In genomic region chr7:104207348-104207730, GRCh38 we compare ENCODE assay signal across 7 cellular contexts. TPM values are rescaled to one million over a fixed set of nuclear protein-coding genes. Genes with fewer than 3 reads are reported as not detected.
DNase-seq lines count a peak whose midpoint lies in the region; ATAC-seq, FAIRE-seq and TF ChIP-seq lines count a peak whose summit lies in the region.

No MANE protein-coding gene starts in this region.

- peaks cover 14% of the 10 kb centered on the region for H3K36me3 ChIP-seq in astrocyte (ENCODE audit: insufficient read depth, low read length)

- no peaks in the 10 kb centered on the region for H3K27me3 ChIP-seq in astrocyte (ENCODE audit: insufficient read depth, low read length)

- TF ChIP-seq CTCF in GM10248 (IDR thresholded peaks at IDR 0.05; ENCODE audit: control extremely low read depth, extremely low read depth, low read depth, missing control alignments) (no peak), astrocyte (IDR thresholded peaks at IDR 0.05; ENCODE audit: insufficient read depth, low read depth, low read length) (no peak)

- H3K79me2 ChIP-seq in astrocyte (ENCODE audit: insufficient read depth, low read length), result peaks cover 54% of the 10 kb centered on the region

- H3K9me3 Mint-ChIP-seq in astrocyte (ENCODE audit: unreplicated experiment), result peaks cover 15% of the 10 kb centered on the region
- peaks cover 3% of the 10 kb centered on the region for H3K9me3 Mint-ChIP-seq in stimulated activated memory B cell treated with anti-CD40 and anti-IgM and Interleukin-4, amounts not matched to agents 10 μg/mL and 1 μg/mL and 100 μg/mL, for 72 hours

- peak overlapping the region; percentile 84 for H3K27ac ChIP-seq in astrocyte (ENCODE audit: low read depth, low read length)

- peak overlapping the region; percentile 100 for H3K4me3 ChIP-seq in astrocyte (ENCODE audit: insufficient read depth, low read depth, low read length)

- peak overlapping the region; percentile 92 for H3K4me2 ChIP-seq in astrocyte (ENCODE audit: low read length)

- peak overlapping the region; percentile 98 for H2AFZ ChIP-seq in astrocyte (ENCODE audit: low read depth, low read length)

- CTCF ChIA-PET in GM10248 (lab: Yijun Ruan, JAX), result interaction anchor here (1.3 kb wide), 1 partner anchor 18 kb away, joined by 4 read pairs; no protein-coding TSS in a partner anchor

- peaks cover 9% of the 10 kb centered on the region for H3K4me1 ChIP-seq in astrocyte (ENCODE audit: insufficient read depth, low read length)

- peaks cover 7% of the 10 kb centered on the region for H3K27me3 Mint-ChIP-seq in astrocyte (ENCODE audit: low read depth, unreplicated experiment)
- H3K27me3 Mint-ChIP-seq in stimulated activated memory B cell treated with anti-CD40 and anti-IgM and Interleukin-4, amounts not matched to agents 10 μg/mL and 1 μg/mL and 100 μg/mL, for 72 hours, result peaks cover 9% of the 10 kb centered on the region

- POLR2A ChIA-PET in GM10248 (lab: Yijun Ruan, JAX), result no interaction called here

- H3K4me1 Mint-ChIP-seq in astrocyte (ENCODE audit: low read depth, unreplicated experiment), result peaks cover 9% of the 10 kb centered on the region
- H3K4me1 Mint-ChIP-seq in stimulated activated memory B cell treated with anti-CD40 and anti-IgM and Interleukin-4, amounts not matched to agents 10 μg/mL and 1 μg/mL and 100 μg/mL, for 72 hours, result peaks cover 22% of the 10 kb centered on the region

- H3K27ac Mint-ChIP-seq in astrocyte (ENCODE audit: unreplicated experiment), result peak overlapping the region; percentile 83
- H3K27ac Mint-ChIP-seq in stimulated activated memory B cell treated with anti-CD40 and anti-IgM and Interleukin-4, amounts not matched to agents 10 μg/mL and 1 μg/mL and 100 μg/mL, for 72 hours, result peak overlapping the region; percentile 89

- FAIRE-seq in astrocyte (lab: Jason Lieb, UNC), result no peak

- H3K36me3 Mint-ChIP-seq in astrocyte (ENCODE audit: low read depth, unreplicated experiment), result no peaks in the 10 kb centered on the region
- peaks cover 15% of the 10 kb centered on the region for H3K36me3 Mint-ChIP-seq in stimulated activated memory B cell treated with anti-CD40 and anti-IgM and Interleukin-4, amounts not matched to agents 10 μg/mL and 1 μg/mL and 100 μg/mL, for 72 hours

- H3K4me3 Mint-ChIP-seq in astrocyte (ENCODE audit: unreplicated experiment), result peak overlapping the region; percentile 98
- H3K4me3 Mint-ChIP-seq in stimulated activated memory B cell treated with anti-CD40 and anti-IgM and Interleukin-4, amounts not matched to agents 10 μg/mL and 1 μg/mL and 100 μg/mL, for 72 hours, result peak overlapping the region; percentile 86

- peak; percentile 12 for DNase-seq in GM10248 (ENCODE audit: extremely low spot score)
- peak; percentile 59 for DNase-seq in HT-29 (ENCODE audit: low spot score)
- DNase-seq in astrocyte (ENCODE audit: low read depth), result peak; percentile 18
- DNase-seq in inferior parietal cortex (ENCODE audit: extremely low spot score), result peak; percentile 36
- no peak for DNase-seq in AML-193 (lab: John Stamatoyannopoulos, UW)

- no peaks in the 10 kb centered on the region for H3K9me3 ChIP-seq in astrocyte (ENCODE audit: insufficient read depth, low read depth, low read length)

- no peaks in the 10 kb centered on the region for H4K20me1 ChIP-seq in astrocyte (ENCODE audit: insufficient read depth, low read length)

- peak overlapping the region; percentile 96 for H3K9ac ChIP-seq in astrocyte (ENCODE audit: low read length)

- ATAC-seq in GM21447 (IDR thresholded peaks at IDR 0.05; ENCODE audit: unreplicated experiment), result peak; percentile 44
- ATAC-seq in stimulated activated memory B cell treated with anti-CD40 and anti-IgM and Interleukin-4, amounts not matched to agents 10 μg/mL and 1 μg/mL and 100 μg/mL, for 72 hours, result peak; percentile 67

RNA-seq across cellular contexts. Expression of gene ORC5, which starts 0.5 kb away (rescaled TPM):
- total RNA-seq in HT-29 (2014; rRNA removed; shearing (Covaris generic)), result 56.5 and 73.6 TPM in 2 replicates
- total RNA-seq in astrocyte, result 19.5 and 23.0 TPM in 2 replicates

Comparison
In these comparisons a context has a peak if more than half of its experiments do, and no peak if none do; other contexts are left out.
1. DNase-seq: peak in GM10248 (single experiment), HT-29 (single experiment), astrocyte (single experiment) and inferior parietal cortex (single experiment); none in AML-193 (0 of 2).